In the genomic region with DNA sequence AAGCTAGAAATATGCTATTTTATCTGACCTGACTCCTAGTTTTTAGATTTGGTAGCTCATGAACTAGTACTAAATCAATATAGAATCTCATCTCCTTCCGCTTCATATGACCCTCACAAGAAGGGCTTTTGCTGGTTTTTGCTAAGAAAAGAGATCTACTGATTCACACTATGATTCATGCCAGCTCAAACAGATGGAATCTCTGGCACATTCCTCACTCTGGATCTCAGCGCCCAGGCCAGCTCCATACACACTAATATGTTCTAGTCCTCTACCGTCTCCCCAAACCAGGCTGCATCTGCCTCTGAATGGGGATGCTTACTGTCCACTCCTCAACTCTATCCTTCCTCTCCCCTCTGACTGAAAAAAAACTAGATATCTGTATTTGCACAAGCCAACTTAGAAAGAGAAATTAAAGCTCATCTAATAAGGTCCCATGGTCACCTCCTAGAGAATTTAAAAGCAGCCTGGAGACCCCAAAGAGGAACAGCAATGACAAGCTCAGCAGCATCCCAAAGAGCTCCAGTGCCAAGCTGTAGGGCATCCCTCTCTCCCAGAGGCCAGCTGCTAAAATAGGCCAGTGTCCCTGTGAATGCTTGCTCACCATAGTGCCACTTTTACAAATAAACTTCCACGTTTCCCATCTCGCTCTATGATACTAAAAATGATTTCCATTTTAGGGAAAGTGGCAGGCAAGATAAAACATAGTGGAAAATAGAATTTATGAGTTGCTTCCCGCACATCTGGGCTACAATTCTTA, we compare ENCODE assay signal across 9 cellular contexts.
DNase-seq lines count a peak whose midpoint lies in the region; ATAC-seq, FAIRE-seq and TF ChIP-seq lines count a peak whose summit lies in the region.
"Had no signal": no experiment of that assay in that cellular context is flagged by ENCODE, and none has a peak within 500 bp of the region (broad histone marks: within the 10 kb centered on the region; RNA-seq: fewer than 3 reads in every experiment).

No MANE protein-coding gene starts in this region.

- in situ Hi-C loops in brain microvascular endothelial cell (cut with HindIII; ENCODE audit: low pct_ligation_motif_present, low sequenced_read_pairs): no loop called here

- H3K36me3 ChIP-seq in brain microvascular endothelial cell (replicated peaks): no peaks in the 10 kb centered on the region
- no peaks in the 10 kb centered on the region for H3K36me3 ChIP-seq in right atrium auricular region

- H3K27ac ChIP-seq in brain microvascular endothelial cell: peak overlapping the region; percentile 54
- H3K27ac ChIP-seq in right atrium auricular region: peak overlapping the region in 1 of 2 donors; percentile 37

- FAIRE-seq in urothelium cell line (lab: Jason Lieb, UNC): no peak

- no peak for TF ChIP-seq CTCF in brain microvascular endothelial cell (IDR thresholded peaks at IDR 0.05; ENCODE audit: low read depth, low read length, missing control alignments)
- no peak for TF ChIP-seq CTCF in right atrium auricular region (IDR thresholded peaks at IDR 0.05)

- H3K27me3 ChIP-seq in brain microvascular endothelial cell (replicated peaks) (no peaks in the 10 kb centered on the region), right atrium auricular region (no peaks in the 10 kb centered on the region)

- H3K4me3 ChIP-seq in brain microvascular endothelial cell (ENCODE audit: low read depth, low read length) (no peak overlapping the region), right atrium auricular region (no peak overlapping the region)

- no peak for ATAC-seq in GM21367 (IDR thresholded peaks at IDR 0.05; ENCODE audit: unreplicated experiment)
- ATAC-seq in GM21515 (IDR thresholded peaks at IDR 0.05; ENCODE audit: unreplicated experiment): no peak
- ATAC-seq: T-helper 17 cell had no signal

- H3K4me1 ChIP-seq in right atrium auricular region: peaks cover 0 to 54% of the 10 kb centered on the region in 2 donors

- DNase-seq in HT1080 (ENCODE audit: low read depth) (peak; percentile 96), brain microvascular endothelial cell (peak; percentile 95), right atrium auricular region (ENCODE audit: low spot score) (peak; percentile 72), urothelium cell line (ENCODE audit: low spot score) (peak; percentile 76)
- no peak for DNase-seq in activated CD4-positive, CD25-positive, alpha-beta regulatory T cell (lab: John Stamatoyannopoulos, UW)
- DNase-seq: NCI-H1048, T-helper 17 cell had no signal

- H3K9me3 ChIP-seq in right atrium auricular region: no peaks in the 10 kb centered on the region

Comparison
In these comparisons a context has a peak if more than half of its experiments do, and no peak if none do; other contexts are left out.
1. DNase-seq: peak in HT1080 (single experiment), brain microvascular endothelial cell (single experiment), right atrium auricular region (single experiment) and urothelium cell line (single experiment); none in activated CD4-positive, CD25-positive, alpha-beta regulatory T cell (0 of 4).